Comparison of ENCODE assay signal across 17 cellular contexts in genomic region chr7:79055722-79056415, GRCh38.
A peak's percentile ranks its signal among the peaks of the same experiment; 100 is the strongest.
DNase-seq lines count a peak whose midpoint lies in the region; ATAC-seq and TF ChIP-seq lines count a peak whose summit lies in the region.
"Had no signal": no experiment of that assay in that cellular context is flagged by ENCODE, and none has a peak within 500 bp of the region (broad histone marks: within the 10 kb centered on the region; RNA-seq: fewer than 3 reads in every experiment).

No MANE protein-coding gene starts in this region.

- intact Hi-C loops in testis (cut with DNase I; ENCODE audit: low total_unique reads): no loop called here

- no peak overlapping the region for H2AFZ ChIP-seq in neural progenitor cell (replicated peaks)

- H3K4me1 ChIP-seq in testis: no peaks in the 10 kb centered on the region
- H3K4me1 ChIP-seq in neural progenitor cell: no peaks in the 10 kb centered on the region

- H4K20me1 ChIP-seq in neural progenitor cell (ENCODE audit: low read depth): no peaks in the 10 kb centered on the region

- TF ChIP-seq POLR2A in testis (IDR thresholded peaks at IDR 0.05): no peak

- H3K36me3 ChIP-seq in testis (ENCODE audit: low read depth, missing control alignments) (no peaks in the 10 kb centered on the region), neural progenitor cell (no peaks in the 10 kb centered on the region)

- no peaks in the 10 kb centered on the region for H3F3A ChIP-seq in neural progenitor cell (ENCODE audit: low read depth)

- TF ChIP-seq CTCF in LNCaP clone FGC (IDR thresholded peaks at IDR 0.05; ENCODE audit: control insufficient read depth, extremely low read depth, insufficient read depth): no peak
- no peak for TF ChIP-seq CTCF in VCaP (conservative IDR thresholded peaks at IDR 0.05)
- no peak for TF ChIP-seq CTCF in testis (IDR thresholded peaks at IDR 0.05)
- no peak for TF ChIP-seq CTCF in neural progenitor cell (IDR thresholded peaks at IDR 0.05)

- H3K79me2 ChIP-seq in neural progenitor cell (ENCODE audit: low read depth): no peaks in the 10 kb centered on the region

- no peak overlapping the region for H3K4me2 ChIP-seq in neural progenitor cell

- ATAC-seq in GM21619 (IDR thresholded peaks at IDR 0.05; ENCODE audit: unreplicated experiment) (no peak), GM21737 (IDR thresholded peaks at IDR 0.05; ENCODE audit: unreplicated experiment) (no peak)

- H3K9me3 Mint-ChIP-seq in neural progenitor cell: no peaks in the 10 kb centered on the region
- H3K9me3 Mint-ChIP-seq: brain had no signal

- WGBS in testis, 2 donors: 37 to 60% methylated on average over 6 of the region's 6 CpGs

- H3K9me3 ChIP-seq in testis (no peaks in the 10 kb centered on the region), neural progenitor cell (ENCODE audit: low read depth) (no peaks in the 10 kb centered on the region)

- H3K27me3 ChIP-seq in testis (no peaks in the 10 kb centered on the region), neural progenitor cell (no peaks in the 10 kb centered on the region)

- no peak overlapping the region for H3K9ac ChIP-seq in neural progenitor cell

- no peak overlapping the region for H3K27ac Mint-ChIP-seq in neural progenitor cell
- H3K27ac Mint-ChIP-seq: activated naive CD4-positive, alpha-beta T cell treated with anti-CD3 and anti-CD28 coated beads for 36 hours; brain; T-helper 1 cell treated with Interleukin-12 subunit alpha and Interleukin-12 subunit beta and Interleukin-4 antibody, amounts not matched to agents 30 μg/mL and 1 μg/mL, for 36 hours had no signal

- no peak overlapping the region for H3K4me3 ChIP-seq in LNCaP clone FGC (ENCODE audit: low read depth, low read length)
- no peak overlapping the region for H3K4me3 ChIP-seq in testis
- H3K4me3 ChIP-seq in neural progenitor cell: no peak overlapping the region

- DNase-seq in LNCaP clone FGC (ENCODE audit: low read depth) (peak; percentile 50), kidney tubule cell (ENCODE audit: low spot score) (peak; percentile 67), testis (peak; percentile 29), neural progenitor cell (ENCODE audit: low spot score) (no peak)
- DNase-seq: activated CD4-positive, alpha-beta T cell treated with anti-CD3 and anti-CD28 coated beads for 1 hour; activated CD8-positive, alpha-beta memory T cell treated with anti-CD3 and anti-CD28 coated beads, Interleukin-2, amount 50 U/mL, for 4 hours; activated naive CD4-positive, alpha-beta T cell treated with anti-CD3 and anti-CD28 coated beads for 36 hours; dermis blood vessel endothelial cell; NCI-H1092; NCI-H524 treated with DMSO at 0.1 percent for 48 hours; stimulated activated naive CD4-positive, alpha-beta T cell had no signal

- peaks cover 3% of the 10 kb centered on the region for H3K4me1 Mint-ChIP-seq in neural progenitor cell

- H3K27ac ChIP-seq in VCaP (peak overlapping the region; percentile 43), testis (peak overlapping the region in 1 of 2 donors; percentile 5), neural progenitor cell (no peak overlapping the region)
- H3K27ac ChIP-seq: C4-2B had no signal

- peaks cover 3% of the 10 kb centered on the region for H3K27me3 Mint-ChIP-seq in neural progenitor cell (ENCODE audit: insufficient read depth, low read depth)
- H3K27me3 Mint-ChIP-seq: brain had no signal

- no peak overlapping the region for H3K4me3 Mint-ChIP-seq in neural progenitor cell
- H3K4me3 Mint-ChIP-seq: activated naive CD4-positive, alpha-beta T cell treated with anti-CD3 and anti-CD28 coated beads for 36 hours; brain; T-helper 1 cell treated with Interleukin-12 subunit alpha and Interleukin-12 subunit beta and Interleukin-4 antibody, amounts not matched to agents 30 μg/mL and 1 μg/mL, for 36 hours had no signal

- no peaks in the 10 kb centered on the region for H3K36me3 Mint-ChIP-seq in neural progenitor cell
- H3K36me3 Mint-ChIP-seq: brain had no signal
